In genomic region chr5:17402291-17403121, GRCh38 we compare ENCODE assay signal across 19 cellular contexts.
DNase-seq lines count a peak whose midpoint lies in the region; ATAC-seq and TF ChIP-seq lines count a peak whose summit lies in the region.
"Had no signal": no experiment of that assay in that cellular context is flagged by ENCODE, and none has a peak within 500 bp of the region (broad histone marks: within the 10 kb centered on the region; RNA-seq: fewer than 3 reads in every experiment).

No MANE protein-coding gene starts in this region.

- ATAC-seq in GM23338, result peak; percentile 51
- no peak for ATAC-seq in GM19035 (IDR thresholded peaks at IDR 0.05; ENCODE audit: unreplicated experiment)
- ATAC-seq: activated CD8-positive, alpha-beta memory T cell treated with anti-CD3 and anti-CD28 coated beads, Interleukin-2, amount 10 ng/mL, durations not matched to agents 7 days and 5 days; heart left ventricle had no signal

- no peaks in the 10 kb centered on the region for H3K79me2 ChIP-seq in GM23338 (replicated peaks; ENCODE audit: insufficient read depth)

- H3K4me3 ChIP-seq in GM23338 (peak overlapping the region; percentile 31), NB4 (ENCODE audit: low read depth, low read length) (no peak overlapping the region), esophagus muscularis mucosa (no peak overlapping the region), neutrophil (ENCODE audit: low read depth in 1 of 2, low read length in 1 of 2) (peak overlapping the region in 1 of 2 experiments; percentile 5), stomach (no peak overlapping the region)
- H3K4me3 ChIP-seq: heart left ventricle, sigmoid colon, SJCRH30 had no signal

- H3K4me1 ChIP-seq in GM23338 (ENCODE audit: insufficient read depth) (peaks cover 53% of the 10 kb centered on the region), esophagus muscularis mucosa (no peaks in the 10 kb centered on the region), neutrophil (ENCODE audit: control insufficient read depth in 1 of 2, insufficient read depth in 1 of 2, low read depth in 1 of 2, low read length in 1 of 2) (peaks cover 49 to 62% of the 10 kb centered on the region in 2 experiments), stomach (peaks cover 0 to 20% (median 3%) of the 10 kb centered on the region in 4 donors)
- H3K4me1 ChIP-seq: SJCRH30 had no signal

- no peaks in the 10 kb centered on the region for H3K36me3 ChIP-seq in GM23338 (ENCODE audit: insufficient read depth)
- no peaks in the 10 kb centered on the region for H3K36me3 ChIP-seq in esophagus muscularis mucosa
- H3K36me3 ChIP-seq in neutrophil, result no peaks in the 10 kb centered on the region
- H3K36me3 ChIP-seq in stomach, result no peaks in the 10 kb centered on the region
- H3K36me3 ChIP-seq: heart left ventricle, sigmoid colon, SJCRH30 had no signal

- 29% methylated on average over 10 of the region's 10 CpGs for WGBS in esophagus muscularis mucosa
- WGBS in stomach, 5 donors, result 31 to 39% (median 33%) methylated on average over 10 of the region's 10 CpGs

- H3F3A ChIP-seq in GM23338 (replicated peaks; ENCODE audit: low read depth), result peaks cover 6% of the 10 kb centered on the region; the same call in 1 of the 2 replicates

- H3K4me2 ChIP-seq in GM23338, result peak overlapping the region; percentile 73

- peak; percentile 62 for DNase-seq in GM23338 (ENCODE audit: low spot score)
- peak; percentile 55 for DNase-seq in NB4 (ENCODE audit: low read depth)
- DNase-seq in esophagus muscularis mucosa (ENCODE audit: extremely low spot score), result peak; percentile 50
- no peak for DNase-seq in stomach
- no peak for DNase-seq in mesenteric fat pad (ENCODE audit: low spot score)
- DNase-seq: activated CD4-positive, alpha-beta T cell treated with anti-CD3 and anti-CD28 coated beads for 1 hour; activated CD8-positive, alpha-beta memory T cell treated with anti-CD3 and anti-CD28 coated beads, Interleukin-2, amount 10 ng/mL, durations not matched to agents 7 days and 5 days; GF-D8; heart left ventricle; midbrain; NCI-H187 treated with DMSO at 0.1 percent for 48 hours; nucleus accumbens; sigmoid colon; stimulated activated CD4-positive, alpha-beta T cell treated with anti-CD3 and anti-CD28 coated beads, Interleukin-2, amount 100 ng/mL, for 24 hours; substantia nigra; T-helper 2 cell had no signal

- H3K9me3 ChIP-seq in esophagus muscularis mucosa, result no peaks in the 10 kb centered on the region
- H3K9me3 ChIP-seq in neutrophil, result no peaks in the 10 kb centered on the region
- no peaks in the 10 kb centered on the region for H3K9me3 ChIP-seq in stomach
- H3K9me3 ChIP-seq: heart left ventricle, sigmoid colon, SJCRH30 had no signal

- H3K27me3 ChIP-seq in GM23338 (ENCODE audit: insufficient read depth) (peaks cover 24% of the 10 kb centered on the region), esophagus muscularis mucosa (peaks cover 0 to 23% (median 0%) of the 10 kb centered on the region in 4 donors), neutrophil (no peaks in the 10 kb centered on the region), stomach (peaks cover 0 to 16% (median 0%) of the 10 kb centered on the region in 3 donors)
- H3K27me3 ChIP-seq: sigmoid colon, SJCRH30 had no signal

- TF ChIP-seq CTCF in GM23338 (conservative IDR thresholded peaks at IDR 0.05; ENCODE audit: low read depth in 2 of 2), result no peak
- TF ChIP-seq CTCF in NB4 (IDR thresholded peaks at IDR 0.05; ENCODE audit: low read depth, low read length), result no peak
- no peak for TF ChIP-seq CTCF in esophagus muscularis mucosa (IDR thresholded peaks at IDR 0.05)
- TF ChIP-seq CTCF in neutrophil (IDR thresholded peaks at IDR 0.05), result no peak
- no peak for TF ChIP-seq CTCF in stomach (IDR thresholded peaks at IDR 0.05)

- no peaks in the 10 kb centered on the region for H3K9me2 ChIP-seq in GM23338 (ENCODE audit: insufficient read depth)

- TF ChIP-seq POLR2A in NB4 (IDR thresholded peaks at IDR 0.05; ENCODE audit: extremely low read depth, insufficient read length) (no peak), esophagus muscularis mucosa (IDR thresholded peaks at IDR 0.05; ENCODE audit: low read depth) (no peak), stomach (IDR thresholded peaks at IDR 0.05) (no peak)

- H3K27ac Mint-ChIP-seq in GM23338, result peak overlapping the region; percentile 40
- H3K27ac Mint-ChIP-seq: activated CD8-positive, alpha-beta memory T cell treated with anti-CD3 and anti-CD28 coated beads, Interleukin-2, amount 10 ng/mL, durations not matched to agents 7 days and 5 days had no signal

- peaks cover 3% of the 10 kb centered on the region; the same call in 1 of the 3 replicates for H3K36me3 Mint-ChIP-seq in GM23338 (ENCODE audit: low read depth)
- H3K36me3 Mint-ChIP-seq: activated CD8-positive, alpha-beta memory T cell treated with anti-CD3 and anti-CD28 coated beads, Interleukin-2, amount 10 ng/mL, durations not matched to agents 7 days and 5 days had no signal

- H3K27ac ChIP-seq in GM23338 (ENCODE audit: low read depth) (peak overlapping the region; percentile 88), esophagus muscularis mucosa (replicated peaks in 1 of 4) (no peak overlapping the region), neutrophil (peak overlapping the region; percentile 90), stomach (no peak overlapping the region)
- H3K27ac ChIP-seq: heart left ventricle, sigmoid colon, SJCRH30 had no signal

- TF ChIP-seq EP300 in esophagus muscularis mucosa (IDR thresholded peaks at IDR 0.05), result no peak
- TF ChIP-seq EP300 in stomach (IDR thresholded peaks at IDR 0.05), result no peak

- H3K4me1 Mint-ChIP-seq in GM23338, result peaks cover 62% of the 10 kb centered on the region
- H3K4me1 Mint-ChIP-seq: activated CD8-positive, alpha-beta memory T cell treated with anti-CD3 and anti-CD28 coated beads, Interleukin-2, amount 10 ng/mL, durations not matched to agents 7 days and 5 days had no signal

- peaks cover 3% of the 10 kb centered on the region; the same call in 2 of the 3 replicates for H3K9me3 Mint-ChIP-seq in GM23338

- H2AFZ ChIP-seq in GM23338, result no peak overlapping the region

- no peaks in the 10 kb centered on the region for H4K20me1 ChIP-seq in GM23338 (replicated peaks; ENCODE audit: insufficient read depth)

- H3K27me3 Mint-ChIP-seq in GM23338 (ENCODE audit: insufficient read depth, low read depth, poor library complexity), result peaks cover 25% of the 10 kb centered on the region
- H3K27me3 Mint-ChIP-seq: activated CD8-positive, alpha-beta memory T cell treated with anti-CD3 and anti-CD28 coated beads, Interleukin-2, amount 10 ng/mL, durations not matched to agents 7 days and 5 days had no signal

- peak overlapping the region; percentile 65 for H3K4me3 Mint-ChIP-seq in GM23338
- H3K4me3 Mint-ChIP-seq: activated CD8-positive, alpha-beta memory T cell treated with anti-CD3 and anti-CD28 coated beads, Interleukin-2, amount 10 ng/mL, durations not matched to agents 7 days and 5 days had no signal

- intact Hi-C loops in esophagus muscularis mucosa (cut with DNase I) (no loop called here), stomach (cut with DNase I; ENCODE audit: low total_unique reads) (no loop called here)

TF ChIP-seq in GM23338, 12 proteins besides CTCF, POLR2A, EP300 and RAD21:
- TF ChIP-seq ETS1 (IDR thresholded peaks at IDR 0.05), result no peak

Comparison
In these comparisons a context has a peak if more than half of its experiments do, and no peak if none do; other contexts are left out.
1. DNase-seq: peak in GM23338 (single experiment), NB4 (single experiment) and esophagus muscularis mucosa (single experiment); none in stomach (single experiment) and mesenteric fat pad (single experiment).
2. H3K27ac ChIP-seq: peak in GM23338 (single experiment) and neutrophil (single experiment); none in esophagus muscularis mucosa (0 of 4) and stomach (0 of 5).